Comparison of ENCODE assay signal across 14 cellular contexts in the genomic region with DNA sequence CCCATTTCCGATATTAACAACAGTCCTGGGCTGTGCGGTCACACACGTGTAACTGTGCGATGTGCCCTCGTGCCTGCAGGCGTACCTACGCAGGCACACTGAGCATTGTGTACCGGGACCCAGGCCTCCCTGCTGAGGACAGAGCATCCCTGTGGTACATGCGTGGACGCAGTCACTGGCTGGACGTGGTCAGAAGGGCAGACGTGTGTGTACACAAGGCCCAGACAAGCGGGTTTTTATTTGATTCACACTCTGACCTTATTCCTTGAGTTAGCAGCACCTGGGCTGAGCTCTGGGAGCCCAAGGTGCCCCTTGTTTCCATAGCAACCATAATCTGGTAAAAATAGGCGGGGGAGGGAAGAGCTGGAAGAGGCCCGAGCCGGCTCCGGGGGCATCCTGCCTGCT. TPM values are rescaled to one million over a fixed set of nuclear protein-coding genes. Genes with fewer than 3 reads are reported as not detected.
DNase-seq lines count a peak whose midpoint lies in the region; ATAC-seq and TF ChIP-seq lines count a peak whose summit lies in the region.
"Had no signal": no experiment of that assay in that cellular context is flagged by ENCODE, and none has a peak within 500 bp of the region (broad histone marks: within the 10 kb centered on the region; RNA-seq: fewer than 3 reads in every experiment).

No MANE protein-coding gene starts in this region.

- H2AFZ ChIP-seq in PC-3 (ENCODE audit: low read length) = no peak overlapping the region

- H3K4me1 ChIP-seq in PC-3 (ENCODE audit: insufficient read depth, low read length) = peaks cover 34% of the 10 kb centered on the region

- H3K79me2 ChIP-seq in PC-3 (ENCODE audit: low read length) = no peaks in the 10 kb centered on the region

- peak in 2 of 3 experiments; percentile 39 to 72 for DNase-seq in NCI-H1417 (lab: John Stamatoyannopoulos, UW)
- DNase-seq in NCI-H1417 treated with DMSO at 0.1 percent for 48 hours (lab: John Stamatoyannopoulos, UW) = no peak
- peak; percentile 77 for DNase-seq in G401 (ENCODE audit: low spot score)
- peak; percentile 9 for DNase-seq in PC-3
- no peak for DNase-seq in naive B cell
- DNase-seq in activated CD8-positive, alpha-beta memory T cell treated with anti-CD3 and anti-CD28 coated beads, Interleukin-2, amount 50 U/mL, for 4 hours = no peak
- no peak for DNase-seq in middle frontal gyrus (ENCODE audit: extremely low spot score, low spot score)
- DNase-seq in glomerular visceral epithelial cell (ENCODE audit: extremely low spot score) = no peak
- DNase-seq: 8988T, heart right ventricle, NCI-H187 treated with DMSO at 0.1 percent for 48 hours, ovary had no signal

- in situ Hi-C loops in G401 (cut with HindIII; ENCODE audit: low sequenced_read_pairs) = no loop called here

- no peaks in the 10 kb centered on the region for H3K9me3 ChIP-seq in PC-3 (ENCODE audit: low read length)
- H3K9me3 ChIP-seq: heart right ventricle, ovary had no signal

- no peaks in the 10 kb centered on the region for H3K9me3 Mint-ChIP-seq in naive B cell

- peak overlapping the region in 6 of 8 donors; percentile 29 to 67 (median 48) for H3K4me3 Mint-ChIP-seq in naive B cell

- H3K27ac ChIP-seq in PC-3 (ENCODE audit: low read length) = no peak overlapping the region
- H3K27ac ChIP-seq: cardiac muscle cell, heart right ventricle, ovary had no signal

- POLR2A ChIA-PET in PC-3 (lab: Charles Lee; ENCODE audit: unreplicated experiment) = no interaction called here

- ATAC-seq in PC-3 (no peak), naive B cell (ENCODE audit: low read depth in 2 of 2) (no peak)

- H3K27me3 Mint-ChIP-seq in naive B cell = no peaks in the 10 kb centered on the region

- intact Hi-C loops in PC-3 (cut with micrococcal nuclease) = no loop called here

- no peak overlapping the region for H3K4me2 ChIP-seq in PC-3 (ENCODE audit: low read length)

- TF ChIP-seq CTCF in PC-3 (conservative IDR thresholded peaks at IDR 0.05; ENCODE audit: low read depth, low read length) = no peak

- no peaks in the 10 kb centered on the region for H4K20me1 ChIP-seq in PC-3 (ENCODE audit: low read length)

- no peaks in the 10 kb centered on the region for H3K36me3 ChIP-seq in PC-3 (ENCODE audit: low read depth, low read length)
- H3K36me3 ChIP-seq: cardiac muscle cell, heart right ventricle, ovary had no signal

- no peak overlapping the region for H3K9ac ChIP-seq in PC-3 (ENCODE audit: low read length)

- no peaks in the 10 kb centered on the region for H3K27me3 ChIP-seq in PC-3 (ENCODE audit: low read length)
- H3K27me3 ChIP-seq: cardiac muscle cell, ovary had no signal

- H3K4me3 ChIP-seq in PC-3 (ENCODE audit: low read length) = no peak overlapping the region
- H3K4me3 ChIP-seq: cardiac muscle cell, heart right ventricle, lung, ovary had no signal

- CTCF ChIA-PET in PC-3 (lab: Charles Lee) = no interaction called here

- peaks cover 17 to 52% (median 35%) of the 10 kb centered on the region in 3 donors for H3K4me1 Mint-ChIP-seq in naive B cell

- H3K36me3 Mint-ChIP-seq in naive B cell = no peaks in the 10 kb centered on the region

- peak overlapping the region in 4 of 6 donors; percentile 27 to 87 (median 60) for H3K27ac Mint-ChIP-seq in naive B cell

- H3F3A ChIP-seq in PC-3 (ENCODE audit: low read length, unreplicated experiment) = no peaks in the 10 kb centered on the region

- no TSS peak for BruUV-seq in PC-3 (replicated peaks; lab: Mats Ljungman, UMichigan)

- no peaks in the 10 kb centered on the region for H3K9me2 ChIP-seq in PC-3 (replicated peaks; ENCODE audit: low read length)

RNA-seq across cellular contexts. Expression of gene RAP1GAP2, which starts 19.5 kb away (rescaled TPM):
- total RNA-seq in G401 (2014; rRNA removed; shearing (Covaris generic)) = 1.9 and 6.0 TPM in 2 replicates
- 14.5 and 26.0 TPM in 2 replicates for total RNA-seq in PC-3 (2014; rRNA removed)
- 1 to 10 TPM in 3 of 6 donors, under 1 TPM in 2, not detected in 1; 0.96 to 2.9 (median 1.4) TPM for polyA plus RNA-seq in naive B cell (ENCODE audit: low read depth in 6 of 6)

Comparison
In these comparisons a context has a peak if more than half of its experiments do, and no peak if none do; other contexts are left out.
1. DNase-seq: peak in NCI-H1417 (2 of 3), G401 (single experiment) and PC-3 (single experiment); none in NCI-H1417 treated with DMSO at 0.1 percent for 48 hours (single experiment), naive B cell (single experiment), activated CD8-positive, alpha-beta memory T cell treated with anti-CD3 and anti-CD28 coated beads, Interleukin-2, amount 50 U/mL, for 4 hours (single experiment), middle frontal gyrus (single experiment) and glomerular visceral epithelial cell (single experiment).